Comparison of ENCODE assay signal across 8 cellular contexts in genomic region chr16:21509433-21510030, GRCh38.
DNase-seq lines count a peak whose midpoint lies in the region; ATAC-seq and TF ChIP-seq lines count a peak whose summit lies in the region.
"Not testable (repeated sequence)": the region's sequence is repeated elsewhere in the genome, so short reads cannot be mapped to it uniquely, and the experiment has no call there.

No MANE protein-coding gene starts in this region.

- H3K36me3 Mint-ChIP-seq in activated T-cell treated with anti-CD3 and anti-CD28 coated beads, Interleukin-2, amount 50 U/mL, for 4 hours (ENCODE audit: insufficient read depth), result peaks cover 23% of the 10 kb centered on the region
- not testable (repeated sequence) for H3K36me3 Mint-ChIP-seq in type B pancreatic cell

- not testable (repeated sequence) for H3K9me3 Mint-ChIP-seq in activated T-cell treated with anti-CD3 and anti-CD28 coated beads, Interleukin-2, amount 50 U/mL, for 4 hours; type B pancreatic cell

- peaks cover 50% of the 10 kb centered on the region for H3K36me3 ChIP-seq in RWPE2 (ENCODE audit: low read depth)
- H3K36me3 ChIP-seq in cardiac muscle cell; mucosa of descending colon (ENCODE audit: low read depth); gastrocnemius medialis: not testable (repeated sequence)

- not testable (repeated sequence) for H3K27me3 Mint-ChIP-seq in activated T-cell treated with anti-CD3 and anti-CD28 coated beads, Interleukin-2, amount 50 U/mL, for 4 hours (ENCODE audit: low read depth); type B pancreatic cell

- intact Hi-C loops in mucosa of descending colon (cut with DNase I, micrococcal nuclease), result not testable (repeated sequence)
- intact Hi-C loops in gastrocnemius medialis (cut with DNase I; ENCODE audit: low total_unique reads), result loop anchor here (10.0 kb wide), 1 partner anchor 705 kb away; no protein-coding TSS in a partner anchor

- not testable (repeated sequence) for H3K4me3 ChIP-seq in RWPE2 (ENCODE audit: severe bottlenecking); cardiac muscle cell; mucosa of descending colon
- H3K4me3 ChIP-seq in gastrocnemius medialis, result peak overlapping the region in 2 of 4 donors; percentile 4 to 28

- peak overlapping the region; percentile 96 for H3K27ac Mint-ChIP-seq in type B pancreatic cell

- not testable (repeated sequence) for ATAC-seq in RWPE2 (ENCODE audit: low read depth); activated T-cell treated with anti-CD3 and anti-CD28 coated beads, Interleukin-2, amount 50 U/mL, for 4 hours; mucosa of descending colon
- peak in 1 of 2 donors; percentile 9 for ATAC-seq in gastrocnemius medialis

- not testable (repeated sequence) for H3K27ac ChIP-seq in RWPE2 (ENCODE audit: poor library complexity, severe bottlenecking)
- H3K27ac ChIP-seq in caudate nucleus (ENCODE audit: low read depth, low read length) (peak overlapping the region; percentile 19), cardiac muscle cell (peak overlapping the region; percentile 38), gastrocnemius medialis (peak overlapping the region; percentile 93 to 100 (median 96))

- peaks cover 70% of the 10 kb centered on the region for H3K4me1 Mint-ChIP-seq in activated T-cell treated with anti-CD3 and anti-CD28 coated beads, Interleukin-2, amount 50 U/mL, for 4 hours (ENCODE audit: low read depth)
- H3K4me1 Mint-ChIP-seq in type B pancreatic cell (ENCODE audit: unreplicated experiment), result peaks cover 53% of the 10 kb centered on the region

- peak overlapping the region; percentile 16 for H3K4me3 Mint-ChIP-seq in activated T-cell treated with anti-CD3 and anti-CD28 coated beads, Interleukin-2, amount 50 U/mL, for 4 hours
- H3K4me3 Mint-ChIP-seq in type B pancreatic cell, result peak overlapping the region; percentile 29

- H3K27me3 ChIP-seq in RWPE2 (ENCODE audit: insufficient read depth, poor library complexity, severe bottlenecking); cardiac muscle cell; gastrocnemius medialis: not testable (repeated sequence)

- H3K4me1 ChIP-seq in RWPE2 (ENCODE audit: insufficient read depth, poor library complexity, severe bottlenecking) (peaks cover 27% of the 10 kb centered on the region), cardiac muscle cell (ENCODE audit: low read depth) (peaks cover 12% of the 10 kb centered on the region), mucosa of descending colon (ENCODE audit: low read depth) (peaks cover 72% of the 10 kb centered on the region), gastrocnemius medialis (peaks cover 89 to 92% of the 10 kb centered on the region in 2 donors)

- DNase-seq in DMS53 (lab: John Stamatoyannopoulos, UW) (peak; percentile 33), RWPE2 (ENCODE audit: low spot score) (peak; percentile 56), caudate nucleus (lab: John Stamatoyannopoulos, UW) (peak in 35 of 61 donors; percentile 25 to 78 (median 43)), mucosa of descending colon (peak; percentile 23 to 56 (median 41)), gastrocnemius medialis (peak; percentile 59 to 60)
- not testable (repeated sequence) for DNase-seq in activated T-cell treated with anti-CD3 and anti-CD28 coated beads, Interleukin-2, amount 50 U/mL, for 4 hours; cardiac muscle cell (ENCODE audit: low read depth in 1 of 2, low spot score in 1 of 2); type B pancreatic cell (ENCODE audit: extremely low spot score, unreplicated experiment)

- in situ Hi-C loops in gastrocnemius medialis (cut with MboI; ENCODE audit: low sequenced_read_pairs in 4 of 4), result not testable (repeated sequence)

- TF ChIP-seq CTCF in RWPE2 (IDR thresholded peaks at IDR 0.05; ENCODE audit: poor library complexity, severe bottlenecking); cardiac muscle cell (IDR thresholded peaks at IDR 0.05; ENCODE audit: low read depth, low read length); mucosa of descending colon (IDR thresholded peaks at IDR 0.05); gastrocnemius medialis (IDR thresholded peaks at IDR 0.05 in 4 of 5, conservative IDR thresholded peaks at IDR 0.05 in 1 of 5); type B pancreatic cell (conservative IDR thresholded peaks at IDR 0.05): not testable (repeated sequence)

- not testable (repeated sequence) for H3K9me3 ChIP-seq in RWPE2 (ENCODE audit: severe bottlenecking); cardiac muscle cell (ENCODE audit: low read depth); mucosa of descending colon; gastrocnemius medialis

- TF ChIP-seq POLR2A in gastrocnemius medialis (IDR thresholded peaks at IDR 0.05), result not testable (repeated sequence)
